ENCODE assay signal across 26 cellular contexts in genomic region chr3:78589242-78589641, GRCh38.
"Had no signal": no experiment of that assay in that cellular context is flagged by ENCODE, and none has a peak within 500 bp of the region (broad histone marks: within the 10 kb centered on the region; RNA-seq: fewer than 3 reads in every experiment).

No MANE protein-coding gene starts in this region.

- H3K4me1 Mint-ChIP-seq: immature natural killer cell; memory B cell; naive thymus-derived CD8-positive, alpha-beta T cell; stimulated activated effector memory CD8-positive, alpha-beta T cell treated with anti-CD3 and anti-CD28 coated beads, Interleukin-12 subunit alpha, Interleukin-12 subunit beta, amount 100 ng/mL, for 72 hours had no signal

- H3K79me2 ChIP-seq: parathyroid adenoma had no signal

- H3K4me3 Mint-ChIP-seq: dendritic cell treated with granulocyte-macrophage colony-stimulating factor and Interleukin-4, amounts not matched to agents 40 ng/mL and 50 ng/mL, for 4 days; immature natural killer cell; memory B cell; naive thymus-derived CD8-positive, alpha-beta T cell; stimulated activated effector memory CD8-positive, alpha-beta T cell treated with anti-CD3 and anti-CD28 coated beads, Interleukin-12 subunit alpha, Interleukin-12 subunit beta, amount 100 ng/mL, for 72 hours had no signal

- H3K27ac Mint-ChIP-seq: dendritic cell treated with granulocyte-macrophage colony-stimulating factor and Interleukin-4, amounts not matched to agents 40 ng/mL and 50 ng/mL, for 4 days; immature natural killer cell; memory B cell; naive thymus-derived CD8-positive, alpha-beta T cell; stimulated activated effector memory CD8-positive, alpha-beta T cell treated with anti-CD3 and anti-CD28 coated beads, Interleukin-12 subunit alpha, Interleukin-12 subunit beta, amount 100 ng/mL, for 72 hours had no signal

- H3K27me3 ChIP-seq: colonic mucosa, esophagus muscularis mucosa, right atrium auricular region, sigmoid colon, stomach, thyroid gland, vagina had no signal

- DNase-seq: colonic mucosa; effector memory CD4-positive, alpha-beta T cell; foreskin melanocyte; hypothalamus; immature natural killer cell; islet precursor cell; kidney glomerular epithelial cell; left colon; left ventricle myocardium superior; naive thymus-derived CD8-positive, alpha-beta T cell; sigmoid colon; stimulated activated CD4-positive, alpha-beta T cell treated with anti-CD3 and anti-CD28 coated beads, Interleukin-2, amount 100 ng/mL, for 24 hours; stimulated activated CD4-positive, alpha-beta T cell treated with anti-CD3 and anti-CD28 coated beads, Interleukin-4, amount 100 ng/mL, for 24 hours; stimulated activated naive CD4-positive, alpha-beta T cell treated with Interleukin-2 at 50 U/mL for 16 hours; stomach; thyroid gland; trophoblast cell had no signal

- H3K4me1 ChIP-seq: colonic mucosa, esophagus muscularis mucosa, parathyroid adenoma, right atrium auricular region, sigmoid colon, stomach, thyroid gland, vagina had no signal

- H3K36me3 Mint-ChIP-seq: memory B cell; naive thymus-derived CD8-positive, alpha-beta T cell; stimulated activated effector memory CD8-positive, alpha-beta T cell treated with anti-CD3 and anti-CD28 coated beads, Interleukin-12 subunit alpha, Interleukin-12 subunit beta, amount 100 ng/mL, for 72 hours had no signal

- H3K27ac ChIP-seq: colonic mucosa, esophagus muscularis mucosa, parathyroid adenoma, right atrium auricular region, sigmoid colon, stomach, thyroid gland, vagina had no signal

- H3K36me3 ChIP-seq: colonic mucosa, esophagus muscularis mucosa, right atrium auricular region, sigmoid colon, stomach, thyroid gland, vagina had no signal

- H3K4me3 ChIP-seq: colonic mucosa, esophagus muscularis mucosa, lung, right atrium auricular region, sigmoid colon, stomach, thyroid gland, vagina had no signal

- ATAC-seq: left colon; left ventricle myocardium superior; naive thymus-derived CD8-positive, alpha-beta T cell; stimulated activated effector memory CD8-positive, alpha-beta T cell treated with anti-CD3 and anti-CD28 coated beads, Interleukin-12 subunit alpha, Interleukin-12 subunit beta, amount 100 ng/mL, for 72 hours had no signal

- H3K9me3 ChIP-seq: colonic mucosa, esophagus muscularis mucosa, right atrium auricular region, sigmoid colon, stomach, thyroid gland, vagina had no signal

- H2AFZ ChIP-seq: parathyroid adenoma had no signal

- H3K27me3 Mint-ChIP-seq: dendritic cell treated with granulocyte-macrophage colony-stimulating factor and Interleukin-4, amounts not matched to agents 40 ng/mL and 50 ng/mL, for 4 days; memory B cell; naive thymus-derived CD8-positive, alpha-beta T cell; progenitor cell of endocrine pancreas had no signal
